Comparison of ENCODE assay signal across 8 cellular contexts in genomic region chr10:132539431-132539839, GRCh38. TPM values are rescaled to one million over a fixed set of nuclear protein-coding genes. Genes with fewer than 3 reads are reported as not detected.
DNase-seq lines count a peak whose midpoint lies in the region; ATAC-seq lines count a peak whose summit lies in the region.

No MANE protein-coding gene starts in this region.

- H2AFZ ChIP-seq in Karpas-422 (ENCODE audit: low read length), result no peak overlapping the region

- peak overlapping the region; percentile 59 for H3K4me2 ChIP-seq in Karpas-422 (ENCODE audit: low read depth, low read length, poor library complexity, severe bottlenecking)

- H3K9ac ChIP-seq in Karpas-422 (ENCODE audit: low read length), result peak overlapping the region; percentile 63

- no peaks in the 10 kb centered on the region for H3K27me3 ChIP-seq in Karpas-422 (ENCODE audit: low read length)

- peaks cover 20% of the 10 kb centered on the region; the same call in 1 of the 2 replicates for H4K20me1 ChIP-seq in Karpas-422 (ENCODE audit: insufficient read depth, low read depth, low read length)

- no peaks in the 10 kb centered on the region for H3K9me3 ChIP-seq in Karpas-422 (ENCODE audit: low read length)

- H3K9me2 ChIP-seq in Karpas-422 (replicated peaks; ENCODE audit: insufficient read depth, low read length), result no peaks in the 10 kb centered on the region

- H3K4me1 Mint-ChIP-seq in activated naive CD4-positive, alpha-beta T cell treated with anti-CD3 and anti-CD28 coated beads, Interleukin-2, amount 50 U/mL, for 24 hours, result peaks cover 68% of the 10 kb centered on the region
- H3K4me1 Mint-ChIP-seq in stimulated activated naive CD8-positive, alpha-beta T cell treated with anti-CD3 and anti-CD28 coated beads, Interleukin-15, amount 100 ng/mL, for 72 hours, result peaks cover 84% of the 10 kb centered on the region

- H3K4me1 ChIP-seq in Karpas-422 (ENCODE audit: low read length), result peaks cover 52% of the 10 kb centered on the region

- H3K4me3 ChIP-seq in Karpas-422 (ENCODE audit: low read length), result peak overlapping the region; percentile 59; the same call in 1 of the 2 replicates

- peak overlapping the region; percentile 83 for H3K4me3 Mint-ChIP-seq in activated naive CD4-positive, alpha-beta T cell treated with anti-CD3 and anti-CD28 coated beads, Interleukin-2, amount 50 U/mL, for 24 hours
- peak overlapping the region; percentile 95 to 99 for H3K4me3 Mint-ChIP-seq in stimulated activated naive CD8-positive, alpha-beta T cell treated with anti-CD3 and anti-CD28 coated beads, Interleukin-15, amount 100 ng/mL, for 72 hours

- peaks cover 2% of the 10 kb centered on the region for H3K36me3 Mint-ChIP-seq in activated naive CD4-positive, alpha-beta T cell treated with anti-CD3 and anti-CD28 coated beads, Interleukin-2, amount 50 U/mL, for 24 hours

- no peaks in the 10 kb centered on the region for H3K79me2 ChIP-seq in Karpas-422 (ENCODE audit: low read length)

- peak; percentile 26 for ATAC-seq in stimulated activated naive CD8-positive, alpha-beta T cell treated with anti-CD3 and anti-CD28 coated beads, Interleukin-15, amount 100 ng/mL, for 72 hours
- no peak for ATAC-seq in HG03159 (IDR thresholded peaks at IDR 0.05; ENCODE audit: unreplicated experiment)
- no peak for ATAC-seq in GM18502 (IDR thresholded peaks at IDR 0.05; ENCODE audit: poor library complexity, unreplicated experiment)
- ATAC-seq in GM19467 (IDR thresholded peaks at IDR 0.05; ENCODE audit: unreplicated experiment), result no peak
- no peak for ATAC-seq in GM19351 (IDR thresholded peaks at IDR 0.05; ENCODE audit: unreplicated experiment)

- no peaks in the 10 kb centered on the region for H3K9me3 Mint-ChIP-seq in activated naive CD4-positive, alpha-beta T cell treated with anti-CD3 and anti-CD28 coated beads, Interleukin-2, amount 50 U/mL, for 24 hours
- no peaks in the 10 kb centered on the region for H3K9me3 Mint-ChIP-seq in stimulated activated naive CD8-positive, alpha-beta T cell treated with anti-CD3 and anti-CD28 coated beads, Interleukin-15, amount 100 ng/mL, for 72 hours

- no peaks in the 10 kb centered on the region for H3K27me3 Mint-ChIP-seq in activated naive CD4-positive, alpha-beta T cell treated with anti-CD3 and anti-CD28 coated beads, Interleukin-2, amount 50 U/mL, for 24 hours
- H3K27me3 Mint-ChIP-seq in stimulated activated naive CD8-positive, alpha-beta T cell treated with anti-CD3 and anti-CD28 coated beads, Interleukin-15, amount 100 ng/mL, for 72 hours, result no peaks in the 10 kb centered on the region

- no peaks in the 10 kb centered on the region; the same call in 1 of the 2 replicates for H3K36me3 ChIP-seq in Karpas-422 (ENCODE audit: insufficient read depth, low read length)

- DNase-seq in Karpas-422 (no peak), left kidney (ENCODE audit: low read depth, low spot score) (peak; percentile 44)
- peak; percentile 31 to 55 for DNase-seq in stimulated activated naive CD8-positive, alpha-beta T cell treated with anti-CD3 and anti-CD28 coated beads, Interleukin-15, amount 100 ng/mL, for 72 hours

- peak overlapping the region; percentile 10; the same call in 1 of the 2 replicates for H3K27ac ChIP-seq in Karpas-422 (ENCODE audit: low read length)

- H3K27ac Mint-ChIP-seq in activated naive CD4-positive, alpha-beta T cell treated with anti-CD3 and anti-CD28 coated beads, Interleukin-2, amount 50 U/mL, for 24 hours, result peak overlapping the region; percentile 78
- peak overlapping the region in 1 of 2 donors; percentile 69 for H3K27ac Mint-ChIP-seq in stimulated activated naive CD8-positive, alpha-beta T cell treated with anti-CD3 and anti-CD28 coated beads, Interleukin-15, amount 100 ng/mL, for 72 hours

RNA-seq across cellular contexts. Expression of gene INPP5A, which starts 1.8 kb away (rescaled TPM):
- 9.1 and 11.8 TPM in 2 replicates for total RNA-seq in Karpas-422 (2014; rRNA removed; shearing (Covaris generic); ENCODE audit: low replicate concordance)
